25 cellular contexts compared by ENCODE assay signal in genomic region chr2:98932164-98932563, GRCh38.
"Had no signal": no experiment of that assay in that cellular context is flagged by ENCODE, and none has a peak within 500 bp of the region (broad histone marks: within the 10 kb centered on the region; RNA-seq: fewer than 3 reads in every experiment).

No MANE protein-coding gene starts in this region.

- H3K4me3 ChIP-seq: left ventricle myocardium inferior, lower lobe of right lung, ovary, right atrium auricular region, sigmoid colon, skin epidermis, suprapubic skin, thyroid gland, uterus had no signal

- H3K36me3 Mint-ChIP-seq: immature natural killer cell, memory B cell, mesothelial cell of epicardium, natural killer cell, type B pancreatic cell had no signal

- H3K27ac ChIP-seq: foreskin keratinocyte, left ventricle myocardium inferior, lower lobe of right lung, ovary, right atrium auricular region, sigmoid colon, skin epidermis, suprapubic skin, thyroid gland, uterus had no signal

- H3K27me3 ChIP-seq: ovary, thyroid gland, uterus had no signal

- DNase-seq: dermis blood vessel endothelial cell; effector CD4-positive, alpha-beta T cell; erythroblast; immature natural killer cell; left cardiac atrium; left ventricle myocardium inferior; lower lobe of right lung; natural killer cell; ovary; sigmoid colon; stimulated activated CD4-positive, alpha-beta T cell treated with anti-CD3 and anti-CD28 coated beads, Interleukin-2, amount 100 ng/mL, for 48 hours; stimulated activated naive CD8-positive, alpha-beta T cell treated with anti-CD3 and anti-CD28 coated beads, Interleukin-15, Interleukin-2, amounts not matched to agents 100 U/mL and 50 U/mL, for 24 hours; thyroid gland; uterus had no signal

- FAIRE-seq: endothelial cell of umbilical vein, kidney had no signal

- H3K9me3 ChIP-seq: left ventricle myocardium inferior, lower lobe of right lung, ovary, right atrium auricular region, sigmoid colon, suprapubic skin, thyroid gland, uterus had no signal

- H3K9me3 Mint-ChIP-seq: endodermal cell, immature natural killer cell, memory B cell, mesothelial cell of epicardium, natural killer cell, neural crest cell, type B pancreatic cell had no signal

- H3K36me3 ChIP-seq: left ventricle myocardium inferior, lower lobe of right lung, ovary, right atrium auricular region, sigmoid colon, suprapubic skin, thyroid gland, uterus had no signal

- H3K4me3 Mint-ChIP-seq: endodermal cell, immature natural killer cell, memory B cell, mesothelial cell of epicardium, natural killer cell, neural crest cell, type B pancreatic cell had no signal

- H3K4me1 ChIP-seq: foreskin keratinocyte, uterus had no signal

- H3K4me1 Mint-ChIP-seq: natural killer cell, neural crest cell had no signal

- H3K27ac Mint-ChIP-seq: endodermal cell, immature natural killer cell, memory B cell, mesothelial cell of epicardium, natural killer cell, type B pancreatic cell had no signal
